In the genomic region with DNA sequence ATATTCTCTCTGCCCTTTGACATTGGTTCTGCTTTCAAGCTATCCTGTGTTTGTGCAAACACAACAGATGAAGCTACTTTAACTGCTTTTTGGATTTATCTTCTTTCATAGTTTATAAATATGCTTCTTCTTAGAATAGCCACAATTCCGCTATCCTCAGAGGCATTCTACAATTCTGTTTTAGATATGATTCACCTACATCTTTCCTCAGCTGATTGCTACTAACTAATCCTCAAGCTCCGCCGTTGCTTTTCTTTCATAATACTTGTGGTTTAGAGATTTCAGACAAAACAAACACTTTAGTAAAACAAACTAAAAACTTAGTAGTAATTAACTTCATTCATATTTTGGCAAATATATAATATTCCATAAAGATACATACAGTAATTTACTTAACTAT, we compare ENCODE assay signal across 12 cellular contexts. TPM values are rescaled to one million over a fixed set of nuclear protein-coding genes. Genes with fewer than 3 reads are reported as not detected.
DNase-seq lines count a peak whose midpoint lies in the region; TF ChIP-seq lines count a peak whose summit lies in the region.
"Had no signal": no experiment of that assay in that cellular context is flagged by ENCODE, and none has a peak within 500 bp of the region (broad histone marks: within the 10 kb centered on the region; RNA-seq: fewer than 3 reads in every experiment).

No MANE protein-coding gene starts in this region.

- POLR2A ChIA-PET in CD8-positive, alpha-beta memory T cell (lab: Charles Lee), result no interaction called here

- 17% methylated on average over 3 of the region's 3 CpGs for WGBS in smooth muscle cell (ENCODE audit: low lambda C conversion rate)

- H2AFZ ChIP-seq in smooth muscle cell (ENCODE audit: low read depth), result no peak overlapping the region

- H3K27ac ChIP-seq in smooth muscle cell (ENCODE audit: low read depth), result peak overlapping the region; percentile 45
- H3K27ac ChIP-seq in CD8-positive, alpha-beta memory T cell (ENCODE audit: low read depth, low read length), result no peak overlapping the region
- H3K27ac ChIP-seq: BLaER1 had no signal

- no peaks in the 10 kb centered on the region for H3K4me1 ChIP-seq in smooth muscle cell (ENCODE audit: low read depth)
- H3K4me1 ChIP-seq in CD8-positive, alpha-beta memory T cell (ENCODE audit: insufficient read depth, low read length), result no peaks in the 10 kb centered on the region
- H3K4me1 ChIP-seq: BLaER1 had no signal

- H3K9me3 ChIP-seq in smooth muscle cell (replicated peaks; ENCODE audit: low read depth), result no peaks in the 10 kb centered on the region
- no peaks in the 10 kb centered on the region for H3K9me3 ChIP-seq in CD8-positive, alpha-beta memory T cell (ENCODE audit: low read length)
- H3K9me3 ChIP-seq: BLaER1 had no signal

- H3K79me2 ChIP-seq in smooth muscle cell (ENCODE audit: low read depth), result peaks cover under 1% of the 10 kb centered on the region

- no peak overlapping the region for H3K4me3 Mint-ChIP-seq in CD8-positive, alpha-beta memory T cell

- peak overlapping the region in 1 of 8 donors; percentile 23 for H3K27ac Mint-ChIP-seq in CD8-positive, alpha-beta memory T cell

- H3K4me3 ChIP-seq in smooth muscle cell, result no peak overlapping the region
- no peak overlapping the region for H3K4me3 ChIP-seq in CD8-positive, alpha-beta memory T cell (ENCODE audit: low read length)
- H3K4me3 ChIP-seq: BLaER1 had no signal

- no peak overlapping the region for H3K9ac ChIP-seq in smooth muscle cell (ENCODE audit: low read depth)
- H3K9ac ChIP-seq: BLaER1 had no signal

- peaks cover 7% of the 10 kb centered on the region for H3K36me3 ChIP-seq in smooth muscle cell (ENCODE audit: low read depth)
- peaks cover 3% of the 10 kb centered on the region for H3K36me3 ChIP-seq in CD8-positive, alpha-beta memory T cell (ENCODE audit: insufficient read depth, low read length)

- CTCF ChIA-PET in CD8-positive, alpha-beta memory T cell (lab: Charles Lee), result no interaction called here

- TF ChIP-seq CTCF in smooth muscle cell (IDR thresholded peaks at IDR 0.05; ENCODE audit: borderline replicate concordance, insufficient read depth, poor library complexity, severe bottlenecking), result no peak

- no peaks in the 10 kb centered on the region for H3K9me3 Mint-ChIP-seq in CD8-positive, alpha-beta memory T cell

- no peaks in the 10 kb centered on the region for H3K27me3 Mint-ChIP-seq in CD8-positive, alpha-beta memory T cell

- H3K36me3 Mint-ChIP-seq in CD8-positive, alpha-beta memory T cell, result peaks cover 19 to 78% (median 21%) of the 10 kb centered on the region in 3 donors

- peak; percentile 85 for DNase-seq in MV-4-11 (lab: John Stamatoyannopoulos, UW)
- peak; percentile 89 for DNase-seq in amniotic epithelial cell (ENCODE audit: low read depth)
- DNase-seq in fibroblast of peridontal ligament (ENCODE audit: extremely low read depth), result peak; percentile 82
- DNase-seq in smooth muscle cell (lab: John Stamatoyannopoulos, UW; ENCODE audit: unreplicated experiment), result no peak
- no peak for DNase-seq in NCI-H748 (lab: John Stamatoyannopoulos, UW; ENCODE audit: unreplicated experiment)
- no peak for DNase-seq in CD8-positive, alpha-beta memory T cell
- no peak for DNase-seq in dermis blood vessel endothelial cell
- DNase-seq: Kasumi-1, NCI-H1092, NCI-H2227 treated with DMSO at 0.1 percent for 48 hours, NCI-H524 treated with DMSO at 0.1 percent for 48 hours had no signal

- no peaks in the 10 kb centered on the region for H4K20me1 ChIP-seq in smooth muscle cell (ENCODE audit: low read depth)
- H4K20me1 ChIP-seq: BLaER1 had no signal

- no peaks in the 10 kb centered on the region for H3F3A ChIP-seq in smooth muscle cell (ENCODE audit: low read depth)

- no peaks in the 10 kb centered on the region for H3K4me1 Mint-ChIP-seq in CD8-positive, alpha-beta memory T cell

- H3K4me2 ChIP-seq in smooth muscle cell, result peak overlapping the region; percentile 47
- H3K4me2 ChIP-seq: BLaER1 had no signal

- H3K27me3 ChIP-seq in smooth muscle cell (ENCODE audit: low read depth), result no peaks in the 10 kb centered on the region
- no peaks in the 10 kb centered on the region for H3K27me3 ChIP-seq in CD8-positive, alpha-beta memory T cell (ENCODE audit: insufficient read depth, low read length, poor library complexity, severe bottlenecking)
- H3K27me3 ChIP-seq: BLaER1 had no signal

RNA-seq across cellular contexts. Expression of gene ECPAS, which starts 52.5 kb away (rescaled TPM):
- total RNA-seq in smooth muscle cell, result 53.7 and 62.2 TPM in 2 replicates
- 24.1 and 32.1 TPM in 2 replicates for polyA plus RNA-seq in smooth muscle cell
- 10 to 100 TPM; 86.4 to 92.8 TPM for total RNA-seq in CD8-positive, alpha-beta memory T cell
- 16.5 TPM for polyA plus RNA-seq in CD8-positive, alpha-beta memory T cell
- 93.4 and 119 TPM in 2 replicates for total RNA-seq in dermis blood vessel endothelial cell

Comparison
In these comparisons a context has a peak if more than half of its experiments do, and no peak if none do; other contexts are left out.
1. DNase-seq: peak in MV-4-11 (single experiment), amniotic epithelial cell (single experiment) and fibroblast of peridontal ligament (single experiment); none in smooth muscle cell (single experiment), NCI-H748 (single experiment), CD8-positive, alpha-beta memory T cell (0 of 5) and dermis blood vessel endothelial cell (single experiment).